In the genomic region with DNA sequence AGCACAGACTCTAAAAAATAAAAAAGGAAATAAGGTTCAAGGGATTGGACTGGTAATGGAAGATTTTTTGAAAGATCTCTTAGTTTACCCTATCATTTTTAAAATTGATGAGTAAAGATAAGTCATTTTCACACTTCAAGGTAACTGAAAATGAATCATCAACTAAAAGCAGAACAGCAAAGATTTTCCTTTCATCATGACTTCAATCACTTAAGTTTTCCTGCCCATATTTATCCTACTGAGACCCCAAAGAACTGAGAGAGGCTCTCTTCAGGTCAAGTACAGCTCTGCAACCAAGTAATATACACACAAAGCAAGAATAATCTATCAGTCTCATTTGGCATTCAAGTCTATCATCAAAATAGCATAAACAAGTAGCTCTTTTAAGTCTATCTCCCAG, we compare ENCODE assay signal across 25 cellular contexts.
"Had no signal": no experiment of that assay in that cellular context is flagged by ENCODE, and none has a peak within 500 bp of the region (broad histone marks: within the 10 kb centered on the region; RNA-seq: fewer than 3 reads in every experiment).

No MANE protein-coding gene starts in this region.

- H3K4me3 ChIP-seq: MG63, SJSA1, SK-N-MC had no signal

- DNase-seq: IMR-90, Karpas-422, KG1, MG63, NCI-H1092, NCI-H1105 treated with DMSO at 0.1 percent for 48 hours, NCI-H1417 treated with DMSO at 0.1 percent for 48 hours, NCI-H146, NCI-H1694 treated with DMSO at 0.1 percent for 48 hours, NCI-H1930, NCI-H2081, NCI-H2107, NCI-H2171, NCI-H226, NCI-H446, NCI-H510A, NCI-H524 treated with DMSO at 0.1 percent for 48 hours, NCI-H69, NCI-H774, Right ventricle myocardium superior, RPMI8226, SIG-M5 had no signal

- H3K36me3 ChIP-seq: MG63, SJSA1 had no signal

- FAIRE-seq: HepG2 had no signal

- H3K27me3 ChIP-seq: MG63, SJSA1 had no signal

- ATAC-seq: HepG2 had no signal
